13 cellular contexts compared by ENCODE assay signal in genomic region chr6:112237644-112238043, GRCh38. TPM values are rescaled to one million over a fixed set of nuclear protein-coding genes. Genes with fewer than 3 reads are reported as not detected.
DNase-seq lines count a peak whose midpoint lies in the region; ATAC-seq and TF ChIP-seq lines count a peak whose summit lies in the region.
"Had no signal": no experiment of that assay in that cellular context is flagged by ENCODE, and none has a peak within 500 bp of the region (broad histone marks: within the 10 kb centered on the region; RNA-seq: fewer than 3 reads in every experiment).

No MANE protein-coding gene starts in this region.

- H3K4me3 Mint-ChIP-seq in chondrocyte (ENCODE audit: unreplicated experiment) = no peak overlapping the region
- H3K4me3 Mint-ChIP-seq: activated naive CD8-positive, alpha-beta T cell; GM23338 had no signal

- H3K27me3 Mint-ChIP-seq in chondrocyte (ENCODE audit: low read depth) = no peaks in the 10 kb centered on the region

- ATAC-seq in GM18517 (IDR thresholded peaks at IDR 0.05; ENCODE audit: unreplicated experiment) (no peak), HG03175 (IDR thresholded peaks at IDR 0.05; ENCODE audit: unreplicated experiment) (no peak)
- ATAC-seq: GM23338 had no signal

- DNase-seq in HEK293T (ENCODE audit: extremely low spot score) (no peak), chondrocyte (ENCODE audit: low spot score) (no peak), left kidney (ENCODE audit: low read depth, low spot score) (peak; percentile 40), testis (peak; percentile 36), OCI-M2 (lab: John Stamatoyannopoulos, UW; ENCODE audit: unreplicated experiment) (no peak)
- no peak for DNase-seq in activated CD4-positive, alpha-beta T cell treated with anti-CD3 and anti-CD28 coated beads for 1 hour
- DNase-seq: activated CD4-positive, CD25-positive, alpha-beta regulatory T cell; DMS79; stimulated activated CD4-positive, alpha-beta T cell treated with anti-CD3 and anti-CD28 coated beads, Interleukin-2, amount 100 ng/mL, for 48 hours had no signal

- WGBS in testis, 2 donors = 76 to 80% methylated on average over 3 of the region's 3 CpGs

- H3K9me3 Mint-ChIP-seq in chondrocyte (ENCODE audit: low read depth) = no peaks in the 10 kb centered on the region
- H3K9me3 Mint-ChIP-seq: GM23338 had no signal

- CTCF ChIA-PET in HEK293T (lab: Yijun Ruan, JAX) = interaction anchor here (0.7 kb wide), 1 partner anchor 267 kb away, joined by 3 read pairs; no protein-coding TSS in a partner anchor

- no peak overlapping the region for H3K4me3 ChIP-seq in testis
- H3K4me3 ChIP-seq: GM23338 had no signal

- H3K36me3 ChIP-seq in testis (ENCODE audit: low read depth, missing control alignments) = no peaks in the 10 kb centered on the region

- POLR2A ChIA-PET in HEK293T (lab: Yijun Ruan, JAX) = no interaction called here

- no peaks in the 10 kb centered on the region for H3K9me3 ChIP-seq in testis

- peak overlapping the region; percentile 67 for H3K27ac Mint-ChIP-seq in chondrocyte (ENCODE audit: unreplicated experiment)
- H3K27ac Mint-ChIP-seq: activated naive CD8-positive, alpha-beta T cell; GM23338 had no signal

- intact Hi-C loops in testis (cut with DNase I; ENCODE audit: low total_unique reads) = no loop called here

- no peak for TF ChIP-seq POLR2A in testis (IDR thresholded peaks at IDR 0.05)

- peaks cover 13% of the 10 kb centered on the region for H3K4me1 ChIP-seq in testis

- TF ChIP-seq CTCF in chondrocyte (IDR thresholded peaks at IDR 0.05) (no peak), testis (IDR thresholded peaks at IDR 0.05) (no peak)

- peaks cover 3% of the 10 kb centered on the region for H3K36me3 Mint-ChIP-seq in chondrocyte (ENCODE audit: low read depth)
- H3K36me3 Mint-ChIP-seq: activated naive CD8-positive, alpha-beta T cell had no signal

- peak overlapping the region in 1 of 2 donors; percentile 62 for H3K27ac ChIP-seq in testis

- H3K4me1 Mint-ChIP-seq in chondrocyte (ENCODE audit: low read depth) = peaks cover 69% of the 10 kb centered on the region
- H3K4me1 Mint-ChIP-seq: GM23338 had no signal

- no peaks in the 10 kb centered on the region for H3K27me3 ChIP-seq in testis

TF ChIP-seq in HEK293T, 16 proteins besides CTCF, POLR2A, EP300 and RAD21:
- TF ChIP-seq PKNOX1 (IDR thresholded peaks at IDR 0.05) (peak; percentile 74), ARNT (IDR thresholded peaks at IDR 0.05) (no peak)

RNA-seq across cellular contexts. Expression of gene LAMA4, which starts 16.7 kb away (rescaled TPM):
- total RNA-seq in chondrocyte (55.2 to 115 TPM (median 102 TPM) in 3 replicates), testis (10 to 100 TPM; 49.2 to 61.0 TPM)
- polyA plus RNA-seq in testis (ENCODE audit: insufficient read depth, low read depth, low replicate concordance) = 37.6 TPM

Comparison
In these comparisons a context has a peak if more than half of its experiments do, and no peak if none do; other contexts are left out.
1. DNase-seq: peak in left kidney (single experiment) and testis (single experiment); none in HEK293T (single experiment), chondrocyte (single experiment), activated CD4-positive, alpha-beta T cell treated with anti-CD3 and anti-CD28 coated beads for 1 hour (single experiment) and OCI-M2 (single experiment).